ENCODE assay signal across 8 cellular contexts in the genomic region with DNA sequence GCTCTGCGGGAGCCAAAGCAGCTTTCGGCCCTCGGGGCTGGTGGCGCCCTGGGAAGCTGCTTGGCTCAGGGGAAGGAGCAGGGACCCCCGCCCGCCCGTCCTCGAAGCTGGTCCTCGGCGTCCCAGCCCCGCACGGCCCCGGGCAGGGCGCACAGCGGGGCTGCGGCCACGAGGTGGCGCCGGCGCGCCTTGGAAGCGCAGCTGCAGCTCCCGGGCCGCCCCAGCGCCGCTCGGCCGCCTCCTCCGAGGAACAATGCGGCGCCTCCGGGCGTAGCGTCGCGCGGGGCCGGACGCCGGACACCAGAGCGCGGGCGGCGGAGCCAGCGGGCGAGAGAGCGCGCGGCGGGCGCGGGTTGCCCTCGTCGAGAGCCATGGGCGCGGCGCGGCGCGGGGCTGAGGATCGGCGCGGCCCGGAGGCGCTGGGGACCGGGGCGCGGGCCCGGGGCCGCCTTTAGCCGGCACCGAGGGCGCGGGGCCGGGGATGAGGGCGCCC. TPM values are rescaled to one million over a fixed set of nuclear protein-coding genes. Genes with fewer than 3 reads are reported as not detected.
DNase-seq lines count a peak whose midpoint lies in the region; ATAC-seq and TF ChIP-seq lines count a peak whose summit lies in the region.

A gene with protein sequence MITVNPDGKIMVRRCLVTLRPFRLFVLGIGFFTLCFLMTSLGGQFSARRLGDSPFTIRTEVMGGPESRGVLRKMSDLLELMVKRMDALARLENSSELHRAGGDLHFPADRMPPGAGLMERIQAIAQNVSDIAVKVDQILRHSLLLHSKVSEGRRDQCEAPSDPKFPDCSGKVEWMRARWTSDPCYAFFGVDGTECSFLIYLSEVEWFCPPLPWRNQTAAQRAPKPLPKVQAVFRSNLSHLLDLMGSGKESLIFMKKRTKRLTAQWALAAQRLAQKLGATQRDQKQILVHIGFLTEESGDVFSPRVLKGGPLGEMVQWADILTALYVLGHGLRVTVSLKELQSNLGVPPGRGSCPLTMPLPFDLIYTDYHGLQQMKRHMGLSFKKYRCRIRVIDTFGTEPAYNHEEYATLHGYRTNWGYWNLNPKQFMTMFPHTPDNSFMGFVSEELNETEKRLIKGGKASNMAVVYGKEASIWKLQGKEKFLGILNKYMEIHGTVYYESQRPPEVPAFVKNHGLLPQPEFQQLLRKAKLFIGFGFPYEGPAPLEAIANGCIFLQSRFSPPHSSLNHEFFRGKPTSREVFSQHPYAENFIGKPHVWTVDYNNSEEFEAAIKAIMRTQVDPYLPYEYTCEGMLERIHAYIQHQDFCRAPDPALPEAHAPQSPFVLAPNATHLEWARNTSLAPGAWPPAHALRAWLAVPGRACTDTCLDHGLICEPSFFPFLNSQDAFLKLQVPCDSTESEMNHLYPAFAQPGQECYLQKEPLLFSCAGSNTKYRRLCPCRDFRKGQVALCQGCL (plus strand): TSS at position 229 of the 493 bp plus-strand sequence. CDS start 626 bp downstream, outside the sequence.

- intact Hi-C loops in mucosa of descending colon (cut with DNase I, micrococcal nuclease) = loop anchor here in 1 of 2 donors (5.0 kb wide), 1 partner anchor 189 kb away; no protein-coding TSS in a partner anchor

- POLR2A ChIA-PET in GM10248 (lab: Yijun Ruan, JAX) = no interaction called here

- CTCF ChIA-PET in GM10248 (lab: Yijun Ruan, JAX) = interaction anchor here (0.6 to 6.1 kb wide), 38 partner anchors 11 to 405 kb away, joined by 3 to 106 read pairs (median 4); no protein-coding TSS in a partner anchor

- ATAC-seq in HG03139 (IDR thresholded peaks at IDR 0.05; ENCODE audit: unreplicated experiment) (peak; percentile 68), mucosa of descending colon (peak; percentile 96), GM21717 (IDR thresholded peaks at IDR 0.05; ENCODE audit: unreplicated experiment) (no peak)

- H3K36me3 ChIP-seq in mucosa of descending colon (ENCODE audit: low read depth) = no peaks in the 10 kb centered on the region

- H3K4me3 ChIP-seq in epithelial cell of esophagus (ENCODE audit: low read length) = no peak within 1 kb of the TSS
- H3K4me3 ChIP-seq in mucosa of descending colon = no peak within 1 kb of the TSS

- peak; percentile 98 for TF ChIP-seq CTCF in GM10248 (IDR thresholded peaks at IDR 0.05; ENCODE audit: control extremely low read depth, extremely low read depth, low read depth, missing control alignments)
- peak; percentile 27 for TF ChIP-seq CTCF in epithelial cell of esophagus (IDR thresholded peaks at IDR 0.05; ENCODE audit: insufficient read depth, low read depth, low read length, missing control alignments)
- peak; percentile 83 for TF ChIP-seq CTCF in mucosa of descending colon (IDR thresholded peaks at IDR 0.05)

- no peaks in the 10 kb centered on the region for H3K9me3 ChIP-seq in mucosa of descending colon

- H3K4me1 ChIP-seq in mucosa of descending colon (ENCODE audit: low read depth) = peaks cover 9% of the 10 kb centered on the region

- DNase-seq in GM10248 (ENCODE audit: extremely low spot score) (peak; percentile 93), NCI-H82 (lab: John Stamatoyannopoulos, UW) (peak; percentile 91), activated T-cell treated with anti-CD3 and anti-CD28 coated beads for 1 hour (ENCODE audit: low read depth) (peak; percentile 72), epithelial cell of esophagus (ENCODE audit: low read depth) (peak; percentile 76), mucosa of descending colon (peak; percentile 71 to 82 (median 80))
- peak; percentile 61 for DNase-seq in stimulated activated CD8-positive, alpha-beta memory T cell treated with anti-CD3 and anti-CD28 coated beads, Interleukin-4, amount 100 ng/mL, for 24 hours (ENCODE audit: low read depth)

RNA-seq across cellular contexts. Expression of the gene that starts here (rescaled TPM):
- total RNA-seq in mucosa of descending colon = under 1 TPM; 0.17 to 0.65 (median 0.44) TPM

Comparison
In these comparisons a context has a peak if more than half of its experiments do, and no peak if none do; other contexts are left out.
1. Peak in DNase-seq and ATAC-seq in mucosa of descending colon; RNA of the gene not detected or under 1 TPM.
2. CTCF ChIP-seq: peak in every context shown above with its lines; median percentile 98 in GM10248; 83 in mucosa of descending colon; 27 in epithelial cell of esophagus.